Comparison of ENCODE assay signal across 20 cellular contexts in the genomic region with DNA sequence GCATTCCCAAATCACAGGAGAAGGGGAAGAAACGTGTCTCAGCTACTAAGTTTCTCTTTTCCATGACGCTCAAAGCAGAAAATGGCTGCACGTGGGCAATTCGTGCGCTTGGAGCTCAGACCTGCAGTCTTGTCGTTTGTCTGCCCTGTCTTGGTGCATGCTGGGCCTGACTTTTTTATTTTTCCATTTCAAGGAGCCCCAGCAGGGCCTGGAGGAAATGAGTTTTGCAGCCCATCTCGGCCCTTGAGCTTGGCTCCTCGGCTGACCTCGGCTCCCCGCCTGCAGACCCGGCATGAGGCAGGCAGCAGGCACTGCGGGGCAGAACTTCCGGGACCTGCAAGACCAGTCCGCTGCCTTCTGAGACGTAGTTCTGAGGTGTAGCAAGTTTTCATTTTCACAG. TPM values are rescaled to one million over a fixed set of nuclear protein-coding genes. Genes with fewer than 3 reads are reported as not detected.
A peak's percentile ranks its signal among the peaks of the same experiment; 100 is the strongest.
DNase-seq lines count a peak whose midpoint lies in the region; ATAC-seq and TF ChIP-seq lines count a peak whose summit lies in the region.
"Had no signal": no experiment of that assay in that cellular context is flagged by ENCODE, and none has a peak within 500 bp of the region (broad histone marks: within the 10 kb centered on the region; RNA-seq: fewer than 3 reads in every experiment).

No MANE protein-coding gene starts in this region.

- DNase-seq in KBM-7: peak; percentile 56
- DNase-seq in esophagus muscularis mucosa (ENCODE audit: extremely low spot score): peak; percentile 89
- no peak for DNase-seq in lung (ENCODE audit: low spot score)
- peak; percentile 85 for DNase-seq in spleen
- no peak for DNase-seq in T-cell
- DNase-seq in activated T-cell treated with anti-CD3 and anti-CD28 coated beads, Interleukin-2, amount 50 U/mL, for 1 hour: no peak
- DNase-seq: activated CD4-positive, alpha-beta T cell treated with anti-CD3 and anti-CD28 coated beads, Interleukin-2, amount 10 ng/mL, durations not matched to agents 7 days and 5 days; activated naive CD4-positive, alpha-beta T cell; activated T-cell treated with anti-CD3 and anti-CD28 coated beads for 4 hours; amygdala; dorsolateral prefrontal cortex; Karpas-422; naive thymus-derived CD8-positive, alpha-beta T cell; NCI-H1092 treated with DMSO at 0.1 percent for 48 hours; NCI-H2081; RPMI8226 had no signal

- ATAC-seq in lung (ENCODE audit: insufficient read depth, low FRiP score) (no peak), HG03097 (IDR thresholded peaks at IDR 0.05; ENCODE audit: low FRiP score, unreplicated experiment) (no peak), T-cell (replicated peaks in 1 of 4) (no peak)
- ATAC-seq: naive thymus-derived CD8-positive, alpha-beta T cell had no signal

- H3K4me1 ChIP-seq in esophagus muscularis mucosa (peaks cover 0 to 28% (median 3%) of the 10 kb centered on the region in 4 donors), lung (ENCODE audit: control insufficient read depth in 2 of 2, insufficient read depth in 2 of 2, low read length in 2 of 2) (peaks cover 7 to 16% of the 10 kb centered on the region in 2 donors), spleen (peaks cover 5 to 82% (median 42%) of the 10 kb centered on the region in 6 donors)

- peak overlapping the region in 3 of 4 donors; percentile 9 to 40 (median 35) for H3K27ac ChIP-seq in esophagus muscularis mucosa (replicated peaks in 1 of 4)
- H3K27ac ChIP-seq in lung (ENCODE audit: low read depth in 1 of 2, low read length in 1 of 2): peak overlapping the region; percentile 18 to 67
- peak overlapping the region in 3 of 8 donors; percentile 9 to 43 (median 36) for H3K27ac ChIP-seq in spleen
- H3K27ac ChIP-seq: cardiac muscle cell had no signal

- TF ChIP-seq POLR2A in esophagus muscularis mucosa (IDR thresholded peaks at IDR 0.05; ENCODE audit: low read depth) (no peak), spleen (IDR thresholded peaks at IDR 0.05) (no peak)

- H3K9me3 Mint-ChIP-seq in T-cell: no peaks in the 10 kb centered on the region
- H3K9me3 Mint-ChIP-seq: activated CD4-positive, alpha-beta T cell treated with anti-CD3 and anti-CD28 coated beads, Interleukin-2, amount 10 ng/mL, durations not matched to agents 7 days and 5 days had no signal

- POLR2A ChIA-PET in T-cell (lab: Charles Lee): interaction anchor here in 1 of 2 donors (0.5 kb wide), 1 partner anchor 335 kb away, joined by 6 read pairs; no protein-coding TSS in a partner anchor

- no peaks in the 10 kb centered on the region for H3K36me3 Mint-ChIP-seq in T-cell
- H3K36me3 Mint-ChIP-seq: immature natural killer cell had no signal

- in situ Hi-C loops in KBM-7 (cut with MboI; ENCODE audit: low pct_unique_long_range_greater_than_20kb, low sequenced_read_pairs): no loop called here

- peaks cover 0 to 40% (median 3%) of the 10 kb centered on the region in 4 donors for H3K27me3 ChIP-seq in esophagus muscularis mucosa
- no peaks in the 10 kb centered on the region for H3K27me3 ChIP-seq in lung (ENCODE audit: control insufficient read depth, insufficient read depth)
- H3K27me3 ChIP-seq in spleen (replicated peaks in 1 of 7): peaks cover 0 to 43% (median 0%) of the 10 kb centered on the region in 7 donors

- no peak overlapping the region for H3K4me3 ChIP-seq in esophagus muscularis mucosa
- H3K4me3 ChIP-seq in lung: no peak overlapping the region
- peak overlapping the region in 3 of 8 donors; percentile 12 to 45 (median 19) for H3K4me3 ChIP-seq in spleen
- H3K4me3 ChIP-seq: cardiac muscle cell had no signal

- intact Hi-C loops in esophagus muscularis mucosa (cut with DNase I) (no loop called here), spleen (cut with DNase I; ENCODE audit: low total_unique reads) (no loop called here)

- no peak for TF ChIP-seq EP300 in esophagus muscularis mucosa (IDR thresholded peaks at IDR 0.05)

- WGBS in esophagus muscularis mucosa: 55% methylated on average over 15 of the region's 15 CpGs
- 22 to 34% methylated on average over 15 of the region's 15 CpGs for whole genome bisulfite sequencing in lung, 2 donors
- 30 to 39% (median 38%) methylated on average over 15 of the region's 15 CpGs for WGBS in spleen, 5 donors

- H3K36me3 ChIP-seq in esophagus muscularis mucosa (no peaks in the 10 kb centered on the region), lung (ENCODE audit: control insufficient read depth in 2 of 2, insufficient read depth in 2 of 2, low read length in 2 of 2) (peaks cover 0 to 1% of the 10 kb centered on the region in 2 donors), spleen (no peaks in the 10 kb centered on the region)
- H3K36me3 ChIP-seq: cardiac muscle cell had no signal

- no peaks in the 10 kb centered on the region for H3K9me3 ChIP-seq in esophagus muscularis mucosa
- H3K9me3 ChIP-seq in lung (ENCODE audit: control insufficient read depth in 2 of 2, insufficient read depth in 1 of 2, low read length in 1 of 2): peaks cover 0 to 3% of the 10 kb centered on the region in 2 donors
- no peaks in the 10 kb centered on the region for H3K9me3 ChIP-seq in spleen

- TF ChIP-seq CTCF in esophagus muscularis mucosa (IDR thresholded peaks at IDR 0.05) (no peak), lung (IDR thresholded peaks at IDR 0.05; ENCODE audit: control extremely low read depth, extremely low read depth) (no peak), spleen (IDR thresholded peaks at IDR 0.05 in 8 of 11, conservative IDR thresholded peaks at IDR 0.05 in 3 of 11) (no peak)

- peaks cover 48 to 51% of the 10 kb centered on the region in 2 donors for H3K27me3 Mint-ChIP-seq in T-cell

- H3K4me3 Mint-ChIP-seq in T-cell: no peak overlapping the region
- H3K4me3 Mint-ChIP-seq: activated CD4-positive, alpha-beta T cell treated with anti-CD3 and anti-CD28 coated beads, Interleukin-2, amount 10 ng/mL, durations not matched to agents 7 days and 5 days; naive thymus-derived CD8-positive, alpha-beta T cell had no signal

- CTCF ChIA-PET in T-cell (lab: Charles Lee): no interaction called here

- H3K27ac Mint-ChIP-seq in T-cell: no peak overlapping the region
- H3K27ac Mint-ChIP-seq: activated CD4-positive, alpha-beta T cell treated with anti-CD3 and anti-CD28 coated beads, Interleukin-2, amount 10 ng/mL, durations not matched to agents 7 days and 5 days; immature natural killer cell had no signal

- peaks cover 0 to 9% (median 0%) of the 10 kb centered on the region in 3 donors for H3K4me1 Mint-ChIP-seq in T-cell

RNA-seq across cellular contexts. Expression of gene ERG, which starts 25.6 kb away (rescaled TPM):
- total RNA-seq in esophagus muscularis mucosa (10 to 100 TPM in 2 of 4 donors, 1 to 10 TPM in 2; 3.7 to 13.3 (median 10.6) TPM), lung (10 to 100 TPM; 26.1 to 30.3 TPM), spleen (10 to 100 TPM; 51.7 to 93.8 (median 65.0) TPM), T-cell (1 to 10 TPM in 2 of 5 donors, under 1 TPM in 2, not detected in 1; 0.54 to 1.5 (median 0.85) TPM)
- polyA plus RNA-seq in lung (10 to 100 TPM in 1 of 2 donors, 1 to 10 TPM in 1; 8.6 to 15.9 TPM), spleen (10 to 100 TPM in 2 of 3 donors, 1 to 10 TPM in 1; 7.3 to 20.7 (median 11.2) TPM)
- total RNA-seq: activated CD4-positive, alpha-beta T cell treated with anti-CD3 and anti-CD28 coated beads, Interleukin-2, amount 10 ng/mL, durations not matched to agents 7 days and 5 days; naive thymus-derived CD8-positive, alpha-beta T cell; NCI-H460 had no signal
- polyA plus RNA-seq: cardiac muscle cell; immature natural killer cell; naive thymus-derived CD8-positive, alpha-beta T cell had no signal

Comparison
In these comparisons a context has a peak if more than half of its experiments do, and no peak if none do; other contexts are left out.
1. DNase-seq: peak in KBM-7 (single experiment), esophagus muscularis mucosa (single experiment) and spleen (single experiment); none in lung (single experiment), T-cell (0 of 34) and activated T-cell treated with anti-CD3 and anti-CD28 coated beads, Interleukin-2, amount 50 U/mL, for 1 hour (single experiment).